Comparison of ENCODE assay signal across 17 cellular contexts in the genomic region with DNA sequence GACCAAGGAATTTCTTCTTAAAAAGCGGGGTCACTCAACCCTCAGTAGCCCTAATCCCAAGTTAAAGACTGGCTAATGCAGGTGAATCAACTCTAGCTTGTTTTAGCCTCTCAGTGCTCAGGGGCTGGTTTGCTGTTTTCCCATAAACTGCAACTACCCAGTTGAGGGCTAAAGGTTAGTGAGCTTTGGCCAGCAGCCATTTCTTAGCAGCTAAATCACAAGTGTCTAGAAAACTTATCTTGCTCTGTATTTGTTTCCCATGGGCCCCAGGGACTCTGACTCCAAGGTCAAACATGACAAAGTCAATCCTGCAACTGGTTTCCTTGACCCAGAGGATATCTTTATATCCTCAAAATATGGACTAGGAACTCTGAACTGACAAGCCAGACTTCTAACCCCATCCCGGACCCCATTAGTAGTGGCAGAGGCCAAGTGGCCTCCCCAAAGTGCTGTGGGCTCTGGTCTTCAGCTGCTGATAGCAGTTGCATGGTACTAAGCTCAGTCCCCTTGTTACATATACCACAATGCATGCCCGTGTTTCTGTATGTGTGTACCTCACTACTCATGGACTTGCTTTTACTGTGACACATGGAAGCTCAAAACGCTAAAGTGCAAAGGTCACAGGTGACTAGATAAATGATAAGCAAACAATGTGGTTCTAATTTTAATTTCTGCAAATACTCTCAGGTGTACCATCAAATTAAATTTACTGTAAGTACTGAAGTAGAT.
DNase-seq lines count a peak whose midpoint lies in the region; ATAC-seq and TF ChIP-seq lines count a peak whose summit lies in the region.
"Had no signal": no experiment of that assay in that cellular context is flagged by ENCODE, and none has a peak within 500 bp of the region (broad histone marks: within the 10 kb centered on the region; RNA-seq: fewer than 3 reads in every experiment).

No MANE protein-coding gene starts in this region.

- TF ChIP-seq EP300 in stomach (IDR thresholded peaks at IDR 0.05): no peak

- DNase-seq in M059J (ENCODE audit: low read depth): peak; percentile 67
- peak; percentile 54 to 74 for DNase-seq in foreskin fibroblast
- peak; percentile 61 to 87 (median 69) for DNase-seq in right lobe of liver
- peak; percentile 90 for DNase-seq in stomach
- DNase-seq in Ammon's horn (ENCODE audit: low spot score): no peak
- DNase-seq: activated CD4-positive, alpha-beta T cell treated with anti-CD3 and anti-CD28 coated beads for 1 hour; activated CD8-positive, alpha-beta memory T cell treated with anti-CD3 and anti-CD28 coated beads, Interleukin-2, amount 50 U/mL, for 48 hours; activated naive CD4-positive, alpha-beta T cell treated with Interleukin-2 at 50 U/mL for 16 hours; GOT3; NCI-H82; T-helper 2 cell had no signal

- no peak for TF ChIP-seq CTCF in foreskin fibroblast (IDR thresholded peaks at IDR 0.05; ENCODE audit: low read depth, low read length)
- no peak for TF ChIP-seq CTCF in right lobe of liver (IDR thresholded peaks at IDR 0.05)
- TF ChIP-seq CTCF in stomach (IDR thresholded peaks at IDR 0.05): no peak

- peak overlapping the region; percentile 48 to 81 (median 61) for H3K27ac ChIP-seq in right lobe of liver
- peak overlapping the region; percentile 23 to 70 (median 53) for H3K27ac ChIP-seq in stomach
- H3K27ac ChIP-seq: gastrocnemius medialis, prostate gland, thoracic aorta had no signal

- H3K4me3 ChIP-seq in foreskin fibroblast (ENCODE audit: low read depth in 1 of 2, low read length in 2 of 2): no peak overlapping the region
- no peak overlapping the region for H3K4me3 ChIP-seq in right lobe of liver
- no peak overlapping the region for H3K4me3 ChIP-seq in stomach
- H3K4me3 ChIP-seq: gastrocnemius medialis, prostate gland, thoracic aorta had no signal

- 11% methylated on average over 4 of the region's 4 CpGs for WGBS in right lobe of liver (ENCODE audit: insufficient coverage, low coverage, low lambda C conversion rate, missing lambda C conversion rate)
- WGBS in stomach, 5 donors: 28 to 49% (median 39%) methylated on average over 4 of the region's 4 CpGs

- H3K36me3 ChIP-seq in right lobe of liver (no peaks in the 10 kb centered on the region), stomach (no peaks in the 10 kb centered on the region)
- H3K36me3 ChIP-seq: gastrocnemius medialis, prostate gland, thoracic aorta had no signal

- peaks cover 0 to 65% (median 26%) of the 10 kb centered on the region in 4 donors for H3K4me1 ChIP-seq in right lobe of liver
- H3K4me1 ChIP-seq in stomach: peaks cover 0 to 25% (median 15%) of the 10 kb centered on the region in 4 donors
- H3K4me1 ChIP-seq: gastrocnemius medialis had no signal

- peak; percentile 81 to 94 (median 86) for ATAC-seq in right lobe of liver
- ATAC-seq in GM18909 (IDR thresholded peaks at IDR 0.05; ENCODE audit: poor library complexity, unreplicated experiment): no peak
- no peak for ATAC-seq in GM18868 (IDR thresholded peaks at IDR 0.05; ENCODE audit: unreplicated experiment)
- no peak for ATAC-seq in GM18870 (IDR thresholded peaks at IDR 0.05; ENCODE audit: unreplicated experiment)

- no peaks in the 10 kb centered on the region for H3K9me3 ChIP-seq in right lobe of liver
- H3K9me3 ChIP-seq in stomach: no peaks in the 10 kb centered on the region
- H3K9me3 ChIP-seq: gastrocnemius medialis, prostate gland, thoracic aorta had no signal

- TF ChIP-seq POLR2A in right lobe of liver (IDR thresholded peaks at IDR 0.05): no peak
- no peak for TF ChIP-seq POLR2A in stomach (IDR thresholded peaks at IDR 0.05)

- H3K27me3 ChIP-seq in right lobe of liver (no peaks in the 10 kb centered on the region), stomach (no peaks in the 10 kb centered on the region)
- H3K27me3 ChIP-seq: gastrocnemius medialis had no signal

- intact Hi-C loops in right lobe of liver (cut with DNase I) (no loop called here), stomach (cut with DNase I; ENCODE audit: low total_unique reads) (no loop called here)

Comparison
In these comparisons a context has a peak if more than half of its experiments do, and no peak if none do; other contexts are left out.
1. ATAC-seq: peak in right lobe of liver (4 of 4); none in GM18909 (single experiment), GM18868 (single experiment) and GM18870 (single experiment).